ENCODE assay signal across 9 cellular contexts in the genomic region with DNA sequence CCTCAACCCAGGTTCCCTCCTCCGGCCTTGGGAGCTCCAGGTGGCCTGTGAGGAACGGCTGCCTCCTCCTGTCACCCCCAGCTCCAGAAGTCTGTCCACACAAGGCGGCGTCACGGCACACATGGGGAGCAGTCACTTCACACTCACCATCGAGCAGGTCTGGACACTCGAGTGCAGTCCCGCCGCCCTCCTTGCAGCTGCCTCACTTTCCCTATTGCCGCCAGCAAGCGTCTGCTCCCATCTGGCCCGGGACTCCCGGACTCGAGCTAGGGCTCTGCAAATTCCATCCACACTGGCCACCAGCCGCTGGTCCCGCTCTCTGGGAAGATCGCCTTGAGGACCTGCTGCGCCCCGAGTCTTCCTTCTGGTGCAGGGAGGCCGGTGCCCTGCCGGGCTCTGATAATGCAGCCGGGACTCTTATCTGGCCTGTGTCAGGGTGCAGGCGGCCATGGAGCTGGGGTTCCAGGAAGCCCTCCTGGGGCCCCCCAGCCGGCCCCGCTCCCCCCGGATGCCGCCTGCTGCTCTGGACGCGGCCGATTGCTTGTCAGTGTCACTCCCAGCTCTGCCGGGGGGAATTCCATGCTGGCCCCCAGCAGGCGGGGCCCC. TPM values are rescaled to one million over a fixed set of nuclear protein-coding genes. Genes with fewer than 3 reads are reported as not detected.
DNase-seq lines count a peak whose midpoint lies in the region; ATAC-seq, FAIRE-seq and TF ChIP-seq lines count a peak whose summit lies in the region.
"Had no signal": no experiment of that assay in that cellular context is flagged by ENCODE, and none has a peak within 500 bp of the region (broad histone marks: within the 10 kb centered on the region; RNA-seq: fewer than 3 reads in every experiment).

A gene with protein sequence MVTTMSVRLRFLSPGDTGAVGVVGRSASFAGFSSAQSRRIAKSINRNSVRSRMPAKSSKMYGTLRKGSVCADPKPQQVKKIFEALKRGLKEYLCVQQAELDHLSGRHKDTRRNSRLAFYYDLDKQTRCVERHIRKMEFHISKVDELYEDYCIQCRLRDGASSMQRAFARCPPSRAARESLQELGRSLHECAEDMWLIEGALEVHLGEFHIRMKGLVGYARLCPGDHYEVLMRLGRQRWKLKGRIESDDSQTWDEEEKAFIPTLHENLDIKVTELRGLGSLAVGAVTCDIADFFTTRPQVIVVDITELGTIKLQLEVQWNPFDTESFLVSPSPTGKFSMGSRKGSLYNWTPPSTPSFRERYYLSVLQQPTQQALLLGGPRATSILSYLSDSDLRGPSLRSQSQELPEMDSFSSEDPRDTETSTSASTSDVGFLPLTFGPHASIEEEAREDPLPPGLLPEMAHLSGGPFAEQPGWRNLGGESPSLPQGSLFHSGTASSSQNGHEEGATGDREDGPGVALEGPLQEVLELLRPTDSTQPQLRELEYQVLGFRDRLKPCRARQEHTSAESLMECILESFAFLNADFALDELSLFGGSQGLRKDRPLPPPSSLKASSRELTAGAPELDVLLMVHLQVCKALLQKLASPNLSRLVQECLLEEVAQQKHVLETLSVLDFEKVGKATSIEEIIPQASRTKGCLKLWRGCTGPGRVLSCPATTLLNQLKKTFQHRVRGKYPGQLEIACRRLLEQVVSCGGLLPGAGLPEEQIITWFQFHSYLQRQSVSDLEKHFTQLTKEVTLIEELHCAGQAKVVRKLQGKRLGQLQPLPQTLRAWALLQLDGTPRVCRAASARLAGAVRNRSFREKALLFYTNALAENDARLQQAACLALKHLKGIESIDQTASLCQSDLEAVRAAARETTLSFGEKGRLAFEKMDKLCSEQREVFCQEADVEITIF (minus strand): TSS at position 564 of the 606 bp plus-strand sequence. CDS start 414 bp downstream, at position 150.

- no peaks in the 10 kb centered on the region for H3K27me3 Mint-ChIP-seq in MCF 10A (ENCODE audit: insufficient read depth, unreplicated experiment)

- intact Hi-C loops in breast epithelium (cut with DNase I; ENCODE audit: low total_unique reads), result no loop called here
- intact Hi-C loops in MCF 10A (cut with micrococcal nuclease), result no loop called here
- intact Hi-C loops in endothelial cell of umbilical vein (cut with micrococcal nuclease), result no loop called here

- H3K4me3 ChIP-seq in breast epithelium, result peak within 1 kb of the TSS; percentile 46 to 63 (median 53)
- H3K4me3 ChIP-seq in endothelial cell of umbilical vein (replicated peaks in 1 of 3; ENCODE audit: insufficient read depth in 1 of 3, low read depth in 1 of 3, low read length in 3 of 3), result no peak within 1 kb of the TSS
- H3K4me3 ChIP-seq in mucosa of rectum (ENCODE audit: low read length in 2 of 2), result peak within 1 kb of the TSS; percentile 42 to 60
- H3K4me3 ChIP-seq in urinary bladder (ENCODE audit: low read depth, low read length), result peak within 1 kb of the TSS; percentile 51

- H3K27me3 ChIP-seq in breast epithelium (no peaks in the 10 kb centered on the region), endothelial cell of umbilical vein (ENCODE audit: control insufficient read depth in 2 of 2, insufficient read depth in 2 of 2, low read length in 2 of 2) (peaks cover 37 to 41% of the 10 kb centered on the region in 2 experiments), mucosa of rectum (ENCODE audit: control insufficient read depth in 2 of 2, insufficient read depth in 2 of 2, low read length in 2 of 2) (peaks cover 15 to 18% of the 10 kb centered on the region in 2 donors)

- CTCF ChIA-PET in MCF 10A (lab: Yijun Ruan, JAX) (interaction anchor here (0.6 to 1.4 kb wide), 4 partner anchors 10 to 206 kb away, joined by 3 to 6 read pairs (median 4); no protein-coding TSS in a partner anchor), endothelial cell of umbilical vein (lab: Charles Lee) (interaction anchor here (1.3 kb wide), 1 partner anchor 58 kb away, joined by 4 read pairs; no protein-coding TSS in a partner anchor)

- H3K79me2 ChIP-seq in endothelial cell of umbilical vein (ENCODE audit: control insufficient read depth, insufficient read depth, low read length), result no peaks in the 10 kb centered on the region

- no peak within 1 kb of the TSS for H3K4me3 Mint-ChIP-seq in MCF 10A (ENCODE audit: unreplicated experiment)

- no peak within 1 kb of the TSS for H2AFZ ChIP-seq in endothelial cell of umbilical vein (ENCODE audit: low read depth, low read length)

- FAIRE-seq in endothelial cell of umbilical vein (lab: Jason Lieb, UNC), result no peak

- no peaks in the 10 kb centered on the region for H3K36me3 Mint-ChIP-seq in MCF 10A (ENCODE audit: insufficient read depth, unreplicated experiment)

- TF ChIP-seq POLR2A in breast epithelium (IDR thresholded peaks at IDR 0.05), result no peak
- TF ChIP-seq POLR2A in endothelial cell of umbilical vein (IDR thresholded peaks at IDR 0.05; ENCODE audit: low read depth, low read length), result no peak

- peaks cover 12% of the 10 kb centered on the region for H3K4me1 Mint-ChIP-seq in MCF 10A (ENCODE audit: insufficient read depth, unreplicated experiment)

- no peak within 1 kb of the TSS for H3K9ac ChIP-seq in endothelial cell of umbilical vein (replicated peaks; ENCODE audit: extremely low read depth, insufficient read depth, low read length)
- H3K9ac ChIP-seq in mucosa of rectum (ENCODE audit: low read depth in 1 of 2, low read length in 2 of 2), result peak within 1 kb of the TSS in 1 of 2 donors; percentile 17

- H3K4me1 ChIP-seq in breast epithelium (no peaks in the 10 kb centered on the region), endothelial cell of umbilical vein (ENCODE audit: control insufficient read depth, extremely low read depth, insufficient read depth, low read length) (no peaks in the 10 kb centered on the region), mucosa of rectum (ENCODE audit: control insufficient read depth in 2 of 2, insufficient read depth in 2 of 2, low read length in 2 of 2) (no peaks in the 10 kb centered on the region), urinary bladder (ENCODE audit: insufficient read depth) (no peaks in the 10 kb centered on the region)

- WGBS in urinary bladder, result 8% methylated on average over 32 of the region's 32 CpGs

- H3K9me3 ChIP-seq in breast epithelium (no peaks in the 10 kb centered on the region), endothelial cell of umbilical vein (replicated peaks; ENCODE audit: control insufficient read depth, insufficient read depth, low read length) (no peaks in the 10 kb centered on the region), mucosa of rectum (ENCODE audit: control insufficient read depth in 2 of 2, low read length in 2 of 2) (no peaks in the 10 kb centered on the region)

- H3K27ac Mint-ChIP-seq in MCF 10A (ENCODE audit: low read depth, unreplicated experiment), result no peak within 1 kb of the TSS

- DNase-seq in breast epithelium (ENCODE audit: low spot score in 2 of 2), result no peak
- DNase-seq in MCF 10A (ENCODE audit: unreplicated experiment), result no peak
- no peak for DNase-seq in endothelial cell of umbilical vein (ENCODE audit: low read depth, low spot score)
- no peak for DNase-seq in SW480 (ENCODE audit: low spot score)
- DNase-seq: Karpas-422 had no signal

- H3K36me3 ChIP-seq in breast epithelium (no peaks in the 10 kb centered on the region), endothelial cell of umbilical vein (ENCODE audit: control insufficient read depth in 2 of 2, extremely low read depth in 1 of 2, insufficient read depth in 2 of 2, low read length in 2 of 2) (no peaks in the 10 kb centered on the region), mucosa of rectum (ENCODE audit: control insufficient read depth in 2 of 2, insufficient read depth in 2 of 2, low read length in 2 of 2) (no peaks in the 10 kb centered on the region), urinary bladder (ENCODE audit: insufficient read depth) (no peaks in the 10 kb centered on the region)

- no peak within 1 kb of the TSS for H3K4me2 ChIP-seq in endothelial cell of umbilical vein (ENCODE audit: insufficient read depth, low read length)

- no peaks in the 10 kb centered on the region for H4K20me1 ChIP-seq in endothelial cell of umbilical vein (replicated peaks; ENCODE audit: control insufficient read depth, extremely low read depth, insufficient read depth, low read length)

- POLR2A ChIA-PET in MCF 10A (lab: Yijun Ruan, JAX) (interaction anchor here (0.5 kb wide), 1 partner anchor 8 kb away, joined by 3 read pairs; no protein-coding TSS in a partner anchor), endothelial cell of umbilical vein (lab: Charles Lee) (interaction anchor here (0.7 kb wide), 1 partner anchor 171 kb away, joined by 4 read pairs; no protein-coding TSS in a partner anchor)

- no TSS peak for BruUV-seq in MCF 10A (replicated peaks; lab: Mats Ljungman, UMichigan)
- no TSS peak for BruUV-seq in endothelial cell of umbilical vein (replicated peaks; lab: Mats Ljungman, UMichigan)

- dilution Hi-C loops in endothelial cell of umbilical vein (cut with MboI; ENCODE audit: extremely low pct_ligation_motif_present, low sequenced_read_pairs), result no loop called here

- no peaks in the 10 kb centered on the region for H3K9me1 ChIP-seq in endothelial cell of umbilical vein (replicated peaks; ENCODE audit: control insufficient read depth, extremely low read depth, insufficient read depth, low read length)

- no peak for ATAC-seq in HG03108 (IDR thresholded peaks at IDR 0.05; ENCODE audit: unreplicated experiment)
- ATAC-seq in GM19035 (IDR thresholded peaks at IDR 0.05; ENCODE audit: unreplicated experiment), result no peak

- H3K27ac ChIP-seq in breast epithelium (peak within 1 kb of the TSS; percentile 59 to 83), endothelial cell of umbilical vein (ENCODE audit: insufficient read depth, low read depth, low read length) (no peak within 1 kb of the TSS), mucosa of rectum (ENCODE audit: low read depth in 2 of 2, low read length in 2 of 2) (peak within 1 kb of the TSS; percentile 38 to 45), urinary bladder (ENCODE audit: low read depth) (no peak within 1 kb of the TSS)

- TF ChIP-seq CTCF in breast epithelium (IDR thresholded peaks at IDR 0.05) (no peak), MCF 10A (IDR thresholded peaks at IDR 0.05; ENCODE audit: unreplicated experiment) (no peak), endothelial cell of umbilical vein (IDR thresholded peaks at IDR 0.05; ENCODE audit: extremely low read depth in 1 of 2, insufficient read depth in 1 of 2, low read depth in 1 of 2, low read length in 2 of 2) (no peak)

- H3K9me3 Mint-ChIP-seq in MCF 10A (ENCODE audit: unreplicated experiment), result no peaks in the 10 kb centered on the region

RNA-seq across cellular contexts. Expression of the gene that starts here (rescaled TPM):
- total RNA-seq in breast epithelium, result 10 to 100 TPM in 2 of 3 donors, 1 to 10 TPM in 1; 4.5 to 35.5 (median 26.9) TPM
- total RNA-seq in MCF 10A (2022), result not detected in 2 replicates
- not detected in 2 replicates for total RNA-seq in endothelial cell of umbilical vein
- not detected in 2 replicates for polyA plus RNA-seq in endothelial cell of umbilical vein
- not detected in 2 replicates for polyA plus RNA-seq in endothelial cell of umbilical vein (2011; cell fraction: cytosol; rRNA removed)
- not detected in 2 replicates for polyA plus RNA-seq in endothelial cell of umbilical vein (2011; cell fraction: nucleus; rRNA removed)
- polyA plus RNA-seq in endothelial cell of umbilical vein (2012), result 0.32 and 0.52 TPM in 2 replicates
- 0.12 and 0.62 TPM in 2 replicates for polyA minus RNA-seq in endothelial cell of umbilical vein
- not detected for polyA minus RNA-seq in endothelial cell of umbilical vein (2011; cell fraction: cytosol; rRNA and poly(A)+ RNA removed)
- polyA minus RNA-seq in endothelial cell of umbilical vein (2011; cell fraction: nucleus; rRNA and poly(A)+ RNA removed), result not detected in 2 replicates
- 8.2 TPM for total RNA-seq in urinary bladder
- polyA plus RNA-seq in urinary bladder, result 15.0 TPM

Comparison
In these comparisons a context has a peak if more than half of its experiments do, and no peak if none do; other contexts are left out.
1. RNA of the gene that starts here (polyA plus RNA-seq): 15.0 TPM in urinary bladder (single experiment); 0.32 to 0.52 TPM in endothelial cell of umbilical vein; every median in the first group is over 10 times any median in the second.
2. H3K27ac ChIP-seq: peak in breast epithelium (2 of 2) and mucosa of rectum (2 of 2); none in endothelial cell of umbilical vein (single experiment) and urinary bladder (single experiment).
3. H3K4me3 ChIP-seq: peak in breast epithelium (3 of 3), mucosa of rectum (2 of 2) and urinary bladder (single experiment); none in endothelial cell of umbilical vein (0 of 3).